ENCODE assay signal across 15 cellular contexts in genomic region chrX:4787971-4788370, GRCh38.
"Had no signal": no experiment of that assay in that cellular context is flagged by ENCODE, and none has a peak within 500 bp of the region (broad histone marks: within the 10 kb centered on the region; RNA-seq: fewer than 3 reads in every experiment).

No MANE protein-coding gene starts in this region.

- H3K4me1 Mint-ChIP-seq: activated naive CD8-positive, alpha-beta T cell treated with anti-CD3 and anti-CD28 coated beads for 36 hours; naive thymus-derived CD4-positive, alpha-beta T cell; neural progenitor cell had no signal

- DNase-seq: activated CD4-positive, alpha-beta T cell treated with anti-CD3 and anti-CD28 coated beads, Interleukin-2, amount 50 U/mL, for 4 hours; activated naive CD4-positive, alpha-beta T cell; activated naive CD8-positive, alpha-beta T cell treated with anti-CD3 and anti-CD28 coated beads for 36 hours; activated T-cell treated with anti-CD3 and anti-CD28 coated beads for 4 hours; amniotic stem cell; effector memory CD8-positive, alpha-beta T cell; mesenchymal stem cell; naive thymus-derived CD4-positive, alpha-beta T cell; stimulated activated CD4-positive, alpha-beta T cell treated with anti-CD3 and anti-CD28 coated beads, Interleukin-2, amount 100 ng/mL, for 24 hours; stimulated activated naive CD4-positive, alpha-beta T cell treated with Interleukin-2 at 50 U/mL for 16 hours; substantia nigra had no signal

- H3K27me3 Mint-ChIP-seq: activated naive CD8-positive, alpha-beta T cell treated with anti-CD3 and anti-CD28 coated beads for 36 hours; effector memory CD8-positive, alpha-beta T cell; naive thymus-derived CD4-positive, alpha-beta T cell had no signal

- H3K27ac Mint-ChIP-seq: activated naive CD8-positive, alpha-beta T cell treated with anti-CD3 and anti-CD28 coated beads for 36 hours; effector memory CD8-positive, alpha-beta T cell; naive thymus-derived CD4-positive, alpha-beta T cell; neural progenitor cell had no signal

- H3K27ac ChIP-seq: neural progenitor cell, prostate gland, right atrium auricular region, tibial nerve had no signal

- H3K36me3 Mint-ChIP-seq: activated naive CD8-positive, alpha-beta T cell treated with anti-CD3 and anti-CD28 coated beads for 36 hours; naive thymus-derived CD4-positive, alpha-beta T cell; neural progenitor cell had no signal

- H3K4me3 Mint-ChIP-seq: activated naive CD8-positive, alpha-beta T cell treated with anti-CD3 and anti-CD28 coated beads for 36 hours; effector memory CD8-positive, alpha-beta T cell; naive thymus-derived CD4-positive, alpha-beta T cell; neural progenitor cell had no signal

- H3K9me3 Mint-ChIP-seq: activated naive CD8-positive, alpha-beta T cell treated with anti-CD3 and anti-CD28 coated beads for 36 hours; effector memory CD8-positive, alpha-beta T cell; neural progenitor cell had no signal
